ENCODE assay signal across 9 cellular contexts in genomic region chr11:69398529-69399492, GRCh38.
DNase-seq lines count a peak whose midpoint lies in the region; ATAC-seq, FAIRE-seq and TF ChIP-seq lines count a peak whose summit lies in the region.
"Had no signal": no experiment of that assay in that cellular context is flagged by ENCODE, and none has a peak within 500 bp of the region (broad histone marks: within the 10 kb centered on the region; RNA-seq: fewer than 3 reads in every experiment).

No MANE protein-coding gene starts in this region.

- no peak for TF ChIP-seq RAD21 in GM12878 (IDR thresholded peaks at IDR 0.05; ENCODE audit: insufficient read depth, low read depth, low read length)

- H3K27me3 ChIP-seq in right atrium auricular region (no peaks in the 10 kb centered on the region), GM12878 (replicated peaks in 1 of 2; ENCODE audit: control insufficient read depth in 2 of 2, insufficient read depth in 2 of 2, low read length in 1 of 2) (no peaks in the 10 kb centered on the region; a peak in 1 of 4 replicates), aorta (ENCODE audit: control insufficient read depth in 1 of 2, insufficient read depth in 2 of 2, low read length in 1 of 2) (no peaks in the 10 kb centered on the region)

- intact Hi-C loops in cardiac septum (cut with DNase I): no loop called here
- intact Hi-C loops in GM12878 (cut with micrococcal nuclease; ENCODE audit: unreplicated experiment): no loop called here
- intact Hi-C loops in aorta (cut with DNase I): no loop called here

- no peak overlapping the region for H3K4me2 ChIP-seq in GM12878 (ENCODE audit: control insufficient read depth, insufficient read depth)

- TF ChIP-seq CTCF in right atrium auricular region (IDR thresholded peaks at IDR 0.05) (no peak), GM12878 (IDR thresholded peaks at IDR 0.05 in 2 of 3, conservative IDR thresholded peaks at IDR 0.05 in 1 of 3; ENCODE audit: control insufficient read depth in 2 of 3, extremely low read depth in 1 of 3, insufficient read depth in 1 of 3, low read depth in 3 of 3, low read length in 3 of 3) (no peak)

- no peak overlapping the region for H3K9ac ChIP-seq in GM12878 (ENCODE audit: control insufficient read depth, insufficient read depth, low read length)

- H3K4me3 ChIP-seq in right atrium auricular region: no peak overlapping the region
- H3K4me3 ChIP-seq in GM12878: no peak overlapping the region
- H3K4me3 ChIP-seq in aorta (ENCODE audit: low read length in 2 of 2): no peak overlapping the region

- H2AFZ ChIP-seq in GM12878 (ENCODE audit: control insufficient read depth, low read depth, low read length): no peak overlapping the region

- peaks cover 2% of the 10 kb centered on the region; the same call in 1 of the 2 replicates for H4K20me1 ChIP-seq in GM12878 (ENCODE audit: control insufficient read depth, insufficient read depth)

- no peaks in the 10 kb centered on the region for H3K79me2 ChIP-seq in GM12878 (ENCODE audit: control insufficient read depth, insufficient read depth, low read length)

- BruUV-seq in GM12878 (replicated peaks; lab: Mats Ljungman, UMichigan): no TSS peak

- no peaks in the 10 kb centered on the region for H3K4me1 ChIP-seq in right atrium auricular region
- H3K4me1 ChIP-seq in GM12878 (ENCODE audit: control insufficient read depth, insufficient read depth, low read length): peaks cover 10% of the 10 kb centered on the region
- H3K4me1 ChIP-seq in aorta (ENCODE audit: control insufficient read depth in 1 of 2, insufficient read depth in 2 of 2, low read length in 2 of 2): no peaks in the 10 kb centered on the region

- H3K27ac ChIP-seq in right atrium auricular region (no peak overlapping the region), GM12878 (ENCODE audit: control insufficient read depth, insufficient read depth) (no peak overlapping the region), aorta (ENCODE audit: low read depth in 1 of 2, low read length in 2 of 2) (no peak overlapping the region)

- H3K9me3 ChIP-seq in right atrium auricular region: peaks cover 0 to 7% of the 10 kb centered on the region in 2 donors
- H3K9me3 ChIP-seq in GM12878 (replicated peaks; ENCODE audit: control insufficient read depth, insufficient read depth, low read length): peaks cover 5% of the 10 kb centered on the region; the same call in 2 of the 3 replicates
- H3K9me3 ChIP-seq in aorta (ENCODE audit: control insufficient read depth, low read length): peaks cover 4% of the 10 kb centered on the region

- POLR2A ChIA-PET in GM12878 (lab: Charles Lee): no interaction called here

- ATAC-seq in GM12878: no peak
- peak; percentile 23 for ATAC-seq in aorta (ENCODE audit: low FRiP score)
- ATAC-seq in HG02759 (IDR thresholded peaks at IDR 0.05; ENCODE audit: unreplicated experiment): no peak

- WGBS in GM12878 (ENCODE audit: insufficient coverage, insufficient replicate concordance, low lambda C conversion rate, missing lambda C conversion rate): 50% methylated on average over 25 of the region's 28 CpGs
- WGBS in aorta, 2 donors: 46 to 49% methylated on average over 28 of the region's 28 CpGs

- RAD21 ChIA-PET in GM12878 (lab: Charles Lee; ENCODE audit: unreplicated experiment): no interaction called here

- CTCF ChIA-PET in GM12878 (lab: Yijun Ruan, JAX): no interaction called here

- peak; percentile 36 for DNase-seq in cardiac septum (ENCODE audit: low spot score)
- DNase-seq in right atrium auricular region (ENCODE audit: low spot score): no peak
- DNase-seq in GM12878 (ENCODE audit: low read depth, low spot score): no peak
- peak; percentile 90 for DNase-seq in left kidney (ENCODE audit: low read depth, low spot score)
- DNase-seq in aorta: peak in 1 of 2 donors; percentile 59
- DNase-seq in COLO668 (lab: John Stamatoyannopoulos, UW; ENCODE audit: unreplicated experiment): no peak
- no peak for DNase-seq in stimulated activated CD4-positive, alpha-beta T cell treated with anti-CD3 and anti-CD28 coated beads, Interleukin-4, amount 100 ng/mL, for 24 hours
- DNase-seq: NCI-H1417 had no signal

- no peak for TF ChIP-seq EP300 in GM12878 (IDR thresholded peaks at IDR 0.05; ENCODE audit: borderline replicate concordance in 1 of 2, control insufficient read depth in 1 of 2, low read depth in 2 of 2, low read length in 2 of 2)

- TF ChIP-seq POLR2A in GM12878 (IDR thresholded peaks at IDR 0.05; ENCODE audit: low read depth, low read length): no peak

- in situ Hi-C loops in GM12878 (cut with MboI): no loop called here

- SMC1A ChIA-PET in GM12878 (lab: Charles Lee; ENCODE audit: uncharacterized antibody, unreplicated experiment): no interaction called here

- H3K36me3 ChIP-seq in right atrium auricular region (no peaks in the 10 kb centered on the region), GM12878 (ENCODE audit: control insufficient read depth in 2 of 2, insufficient read depth in 2 of 2, low read length in 1 of 2) (no peaks in the 10 kb centered on the region), aorta (ENCODE audit: control insufficient read depth in 1 of 2, insufficient read depth in 2 of 2, low read length in 1 of 2) (no peaks in the 10 kb centered on the region)

- FAIRE-seq in GM12878 (lab: Jason Lieb, UNC): no peak

TF ChIP-seq in GM12878, 131 proteins besides CTCF, POLR2A, EP300 and RAD21:
- TF ChIP-seq TCF3 (IDR thresholded peaks at IDR 0.05; ENCODE audit: borderline replicate concordance, insufficient read depth, low read depth, low read length) (0 out of 2 replicates have a peak, but pooled peaks have one; percentile 47), BCL3 (IDR thresholded peaks at IDR 0.05; ENCODE audit: borderline replicate concordance, insufficient read depth, low read depth, low read length, poor library complexity, severe bottlenecking) (peak; percentile 68), ZBTB4 (CRISPR knock-in tag; IDR thresholded peaks at IDR 0.05) (no peak), NFYA (IDR thresholded peaks at IDR 0.05; ENCODE audit: borderline replicate concordance, low read depth, low read length) (no peak), PBX3 (IDR thresholded peaks at IDR 0.05; ENCODE audit: insufficient replicate concordance, low read depth, low read length) (peak; percentile 32), YBX1 (IDR thresholded peaks at IDR 0.05) (no peak), RBBP5 (conservative IDR thresholded peaks at IDR 0.05) (no peak)

Comparison
In these comparisons a context has a peak if more than half of its experiments do, and no peak if none do; other contexts are left out.
1. DNase-seq: peak in cardiac septum (single experiment) and left kidney (single experiment); none in right atrium auricular region (single experiment), GM12878 (single experiment), COLO668 (single experiment) and stimulated activated CD4-positive, alpha-beta T cell treated with anti-CD3 and anti-CD28 coated beads, Interleukin-4, amount 100 ng/mL, for 24 hours (single experiment).